19 cellular contexts compared by ENCODE assay signal in the genomic region with DNA sequence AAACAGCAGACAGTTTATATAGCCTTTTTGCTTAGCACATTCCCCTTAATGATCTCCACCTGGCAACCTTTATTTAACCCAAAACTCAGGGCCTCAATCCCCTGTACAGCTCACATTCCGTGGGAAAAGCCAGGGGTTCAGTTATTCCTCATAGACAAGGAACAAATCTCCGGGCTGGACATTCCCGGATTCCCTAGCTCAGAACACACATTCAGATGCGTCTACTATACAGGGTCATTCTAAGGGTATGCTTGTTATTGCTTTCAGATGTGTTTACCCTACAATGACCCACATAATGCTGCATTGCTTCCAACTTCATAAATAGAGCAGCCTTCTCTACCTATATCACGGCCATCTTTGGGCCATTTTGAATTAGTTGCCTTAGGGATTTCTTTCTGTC.
"Had no signal": no experiment of that assay in that cellular context is flagged by ENCODE, and none has a peak within 500 bp of the region (broad histone marks: within the 10 kb centered on the region; RNA-seq: fewer than 3 reads in every experiment).

No MANE protein-coding gene starts in this region.

- H3K27ac ChIP-seq: breast epithelium, prostate gland, stomach, upper lobe of right lung had no signal

- H3K4me3 Mint-ChIP-seq: activated naive CD4-positive, alpha-beta T cell treated with anti-CD3 and anti-CD28 coated beads for 36 hours; activated T-cell treated with anti-CD3 and anti-CD28 coated beads, Interleukin-2, amount 50 U/mL, for 4 hours; T-helper 1 cell treated with Interleukin-12 subunit alpha and Interleukin-12 subunit beta and Interleukin-4 antibody, amounts not matched to agents 30 μg/mL and 1 μg/mL, for 36 hours had no signal

- DNase-seq: activated CD4-positive, alpha-beta T cell treated with anti-CD3 and anti-CD28 coated beads, Interleukin-2, amount 50 U/mL, for 1 hour; activated CD8-positive, alpha-beta memory T cell treated with anti-CD3 and anti-CD28 coated beads, Interleukin-2, amount 50 U/mL, for 4 hours; activated naive CD4-positive, alpha-beta T cell treated with anti-CD3 and anti-CD28 coated beads for 36 hours; activated T-cell treated with anti-CD3 and anti-CD28 coated beads, Interleukin-2, amount 50 U/mL, for 4 hours; aorta; effector CD4-positive, alpha-beta T cell; left colon; midbrain; occipital lobe; right cardiac atrium; stimulated activated CD4-positive, alpha-beta T cell treated with anti-CD3 and anti-CD28 coated beads, Interleukin-4, amount 100 ng/mL, for 1 hour; stomach; upper lobe of right lung had no signal

- H3K4me3 ChIP-seq: breast epithelium, lung, prostate gland, skin epidermis, stomach, upper lobe of right lung had no signal

- H3K9me3 ChIP-seq: breast epithelium, prostate gland, stomach, upper lobe of right lung had no signal

- H3K4me1 ChIP-seq: breast epithelium, prostate gland, stomach, upper lobe of right lung had no signal

- H3K9me3 Mint-ChIP-seq: activated naive CD4-positive, alpha-beta T cell treated with anti-CD3 and anti-CD28 coated beads for 36 hours; T-helper 1 cell treated with Interleukin-12 subunit alpha and Interleukin-12 subunit beta and Interleukin-4 antibody, amounts not matched to agents 30 μg/mL and 1 μg/mL, for 36 hours had no signal

- ATAC-seq: activated CD4-positive, CD25-positive, alpha-beta regulatory T cell treated with anti-CD3 and anti-CD28 coated beads, Interleukin-2, amount 50 U/mL, for 24 hours; activated T-cell treated with anti-CD3 and anti-CD28 coated beads, Interleukin-2, amount 50 U/mL, for 4 hours; left colon; right cardiac atrium; upper lobe of right lung had no signal

- H3K27me3 ChIP-seq: breast epithelium, stomach, upper lobe of right lung had no signal

- H3K36me3 ChIP-seq: breast epithelium, prostate gland, stomach, upper lobe of right lung had no signal

- H3K27ac Mint-ChIP-seq: activated naive CD4-positive, alpha-beta T cell treated with anti-CD3 and anti-CD28 coated beads for 36 hours; T-helper 1 cell treated with Interleukin-12 subunit alpha and Interleukin-12 subunit beta and Interleukin-4 antibody, amounts not matched to agents 30 μg/mL and 1 μg/mL, for 36 hours had no signal
